ENCODE assay signal across 8 cellular contexts in the genomic region with DNA sequence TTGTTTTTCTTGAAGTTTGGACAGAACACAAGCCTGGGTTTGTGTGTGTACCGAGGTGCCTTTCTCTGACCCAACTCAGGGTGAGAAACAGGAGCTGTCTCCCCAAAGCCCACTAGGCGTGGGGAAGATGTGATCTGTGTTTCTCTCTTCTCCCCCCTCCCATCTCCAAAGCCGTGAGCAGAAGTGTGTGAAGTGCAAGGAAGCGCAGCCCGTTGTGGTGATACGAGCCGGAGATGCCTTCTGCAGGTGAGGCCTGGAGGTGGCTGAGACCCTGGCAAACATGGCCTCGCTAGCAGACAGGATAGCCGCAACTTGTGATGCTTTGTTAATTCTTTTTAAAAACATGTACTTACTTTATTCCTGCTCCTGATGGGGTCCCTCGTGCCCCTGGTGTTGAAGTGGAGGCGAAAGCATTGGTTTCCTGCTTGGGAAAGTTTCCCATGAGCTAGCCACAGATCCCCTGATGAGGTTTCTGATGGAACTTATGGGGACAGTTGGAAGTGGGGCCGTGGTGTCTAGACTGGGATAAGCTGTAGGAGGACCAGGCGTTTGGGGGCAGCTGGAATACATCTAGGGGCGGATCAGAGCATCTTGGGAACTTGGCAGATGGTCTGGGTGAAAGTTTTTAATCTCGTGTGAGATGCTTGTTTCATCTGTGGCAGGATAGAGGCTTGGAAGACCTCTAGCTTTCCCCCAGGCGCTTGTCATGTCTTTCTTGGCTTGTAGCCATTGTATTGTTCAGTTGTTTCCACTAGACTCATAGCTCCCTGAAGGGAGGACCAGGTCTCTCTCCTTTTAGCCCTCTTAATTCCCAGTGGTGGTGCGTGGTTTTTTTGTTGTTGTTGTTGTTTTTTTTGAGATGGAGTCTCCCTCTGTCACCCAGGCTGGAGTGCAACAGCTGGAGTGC. TPM values are rescaled to one million over a fixed set of nuclear protein-coding genes. Genes with fewer than 3 reads are reported as not detected.
DNase-seq lines count a peak whose midpoint lies in the region; ATAC-seq and TF ChIP-seq lines count a peak whose summit lies in the region.

No MANE protein-coding gene starts in this region.

- no peak for ATAC-seq in activated CD8-positive, alpha-beta memory T cell treated with anti-CD3 and anti-CD28 coated beads, Interleukin-2, amount 10 ng/mL, durations not matched to agents 7 days and 5 days
- ATAC-seq in HG03039 (IDR thresholded peaks at IDR 0.05; ENCODE audit: unreplicated experiment): no peak

- peak overlapping the region; percentile 77 for H3K4me3 Mint-ChIP-seq in activated CD8-positive, alpha-beta memory T cell treated with anti-CD3 and anti-CD28 coated beads, Interleukin-2, amount 10 ng/mL, durations not matched to agents 7 days and 5 days
- H3K4me3 Mint-ChIP-seq in activated T-helper 1 cell treated with anti-CD3 and anti-CD28 coated beads, Interleukin-12 subunit alpha, Interleukin-12 subunit beta, Interleukin-2, Interleukin-4 antibody, amounts not matched to agents 30 ng/mL and 10 ng/mL and 1 ng/mL, durations not matched to agents 14 hours and 24 hours and 36 hours: peak overlapping the region; percentile 86

- H3K27ac Mint-ChIP-seq in activated CD8-positive, alpha-beta memory T cell treated with anti-CD3 and anti-CD28 coated beads, Interleukin-2, amount 10 ng/mL, durations not matched to agents 7 days and 5 days: peak overlapping the region; percentile 48
- peak overlapping the region; percentile 71 for H3K27ac Mint-ChIP-seq in activated T-helper 1 cell treated with anti-CD3 and anti-CD28 coated beads, Interleukin-12 subunit alpha, Interleukin-12 subunit beta, Interleukin-2, Interleukin-4 antibody, amounts not matched to agents 30 ng/mL and 10 ng/mL and 1 ng/mL, durations not matched to agents 14 hours and 24 hours and 36 hours

- no peak for DNase-seq in activated CD8-positive, alpha-beta memory T cell treated with anti-CD3 and anti-CD28 coated beads, Interleukin-2, amount 10 ng/mL, durations not matched to agents 7 days and 5 days
- no peak for DNase-seq in activated CD8-positive, alpha-beta memory T cell treated with anti-CD3 and anti-CD28 coated beads, Interleukin-2, amount 50 U/mL, for 48 hours
- no peak for DNase-seq in activated T-helper 1 cell treated with anti-CD3 and anti-CD28 coated beads, Interleukin-12 subunit alpha, Interleukin-12 subunit beta, Interleukin-2, Interleukin-4 antibody, amounts not matched to agents 30 ng/mL and 10 ng/mL and 1 ng/mL, durations not matched to agents 14 hours and 24 hours and 36 hours (ENCODE audit: low spot score)
- no peak for DNase-seq in kidney epithelial cell (ENCODE audit: low read depth)
- DNase-seq in CD1c-positive myeloid dendritic cell (ENCODE audit: extremely low spot score): no peak
- DNase-seq in NCI-H1048 (lab: John Stamatoyannopoulos, UW): no peak

- no peaks in the 10 kb centered on the region for H3K9me3 Mint-ChIP-seq in activated CD8-positive, alpha-beta memory T cell treated with anti-CD3 and anti-CD28 coated beads, Interleukin-2, amount 10 ng/mL, durations not matched to agents 7 days and 5 days (ENCODE audit: low read depth)
- H3K9me3 Mint-ChIP-seq in activated T-helper 1 cell treated with anti-CD3 and anti-CD28 coated beads, Interleukin-12 subunit alpha, Interleukin-12 subunit beta, Interleukin-2, Interleukin-4 antibody, amounts not matched to agents 30 ng/mL and 10 ng/mL and 1 ng/mL, durations not matched to agents 14 hours and 24 hours and 36 hours: no peaks in the 10 kb centered on the region

- peak overlapping the region; percentile 8 for H3K27ac ChIP-seq in thymus (ENCODE audit: low read depth)

- WGBS in thymus: 47% methylated on average over 17 of the region's 17 CpGs

- peaks cover 32% of the 10 kb centered on the region for H3K4me1 ChIP-seq in thymus (ENCODE audit: control insufficient read depth, insufficient read depth, low read length)

- CTCF ChIA-PET in activated CD8-positive, alpha-beta memory T cell treated with anti-CD3 and anti-CD28 coated beads, Interleukin-2, amount 10 ng/mL, durations not matched to agents 7 days and 5 days (lab: Charles Lee): interaction anchor here (1.0 to 2.0 kb wide), 5 partner anchors 10 to 87 kb away, joined by 3 to 16 read pairs (median 5); no protein-coding TSS in a partner anchor

- H3K9me3 ChIP-seq in thymus (ENCODE audit: control insufficient read depth): no peaks in the 10 kb centered on the region

- H3K36me3 Mint-ChIP-seq in activated CD8-positive, alpha-beta memory T cell treated with anti-CD3 and anti-CD28 coated beads, Interleukin-2, amount 10 ng/mL, durations not matched to agents 7 days and 5 days: peaks cover 6% of the 10 kb centered on the region
- peaks cover 9% of the 10 kb centered on the region for H3K36me3 Mint-ChIP-seq in activated T-helper 1 cell treated with anti-CD3 and anti-CD28 coated beads, Interleukin-12 subunit alpha, Interleukin-12 subunit beta, Interleukin-2, Interleukin-4 antibody, amounts not matched to agents 30 ng/mL and 10 ng/mL and 1 ng/mL, durations not matched to agents 14 hours and 24 hours and 36 hours (ENCODE audit: low read depth)

- H3K36me3 ChIP-seq in kidney epithelial cell (ENCODE audit: control insufficient read depth, insufficient read depth, low read length) (no peaks in the 10 kb centered on the region), thymus (ENCODE audit: control insufficient read depth, insufficient read depth) (peaks cover 17% of the 10 kb centered on the region)

- no peaks in the 10 kb centered on the region for H3K27me3 ChIP-seq in kidney epithelial cell (ENCODE audit: control insufficient read depth, insufficient read depth, low read length)
- H3K27me3 ChIP-seq in thymus (ENCODE audit: control insufficient read depth, insufficient read depth): no peaks in the 10 kb centered on the region

- peak overlapping the region; percentile 98 for H3K4me3 ChIP-seq in kidney epithelial cell (ENCODE audit: low read depth, low read length)
- peak overlapping the region; percentile 99 for H3K4me3 ChIP-seq in thymus (ENCODE audit: low read length)

- no peaks in the 10 kb centered on the region for H3K27me3 Mint-ChIP-seq in activated CD8-positive, alpha-beta memory T cell treated with anti-CD3 and anti-CD28 coated beads, Interleukin-2, amount 10 ng/mL, durations not matched to agents 7 days and 5 days
- no peaks in the 10 kb centered on the region for H3K27me3 Mint-ChIP-seq in activated T-helper 1 cell treated with anti-CD3 and anti-CD28 coated beads, Interleukin-12 subunit alpha, Interleukin-12 subunit beta, Interleukin-2, Interleukin-4 antibody, amounts not matched to agents 30 ng/mL and 10 ng/mL and 1 ng/mL, durations not matched to agents 14 hours and 24 hours and 36 hours (ENCODE audit: insufficient read depth)

- intact Hi-C loops in activated T-helper 1 cell treated with anti-CD3 and anti-CD28 coated beads, Interleukin-12 subunit alpha, Interleukin-12 subunit beta, Interleukin-2, Interleukin-4 antibody, amounts not matched to agents 30 ng/mL and 10 ng/mL and 1 ng/mL, durations not matched to agents 14 hours and 24 hours and 36 hours (cut with micrococcal nuclease): loop anchor here (1.0 to 10.0 kb wide), 7 partner anchors 44 to 752 kb away; partner anchors contain the start of genes BANP, CYBA, MVD and TRAPPC2L

- TF ChIP-seq CTCF in kidney epithelial cell (IDR thresholded peaks at IDR 0.05; ENCODE audit: insufficient read depth, low read length, poor library complexity, severe bottlenecking): no peak

- peaks cover 38% of the 10 kb centered on the region for H3K4me1 Mint-ChIP-seq in activated CD8-positive, alpha-beta memory T cell treated with anti-CD3 and anti-CD28 coated beads, Interleukin-2, amount 10 ng/mL, durations not matched to agents 7 days and 5 days
- peaks cover 39% of the 10 kb centered on the region for H3K4me1 Mint-ChIP-seq in activated T-helper 1 cell treated with anti-CD3 and anti-CD28 coated beads, Interleukin-12 subunit alpha, Interleukin-12 subunit beta, Interleukin-2, Interleukin-4 antibody, amounts not matched to agents 30 ng/mL and 10 ng/mL and 1 ng/mL, durations not matched to agents 14 hours and 24 hours and 36 hours (ENCODE audit: low read depth)

RNA-seq across cellular contexts. Expression of gene CTU2, which starts 0.9 kb away (rescaled TPM):
- total RNA-seq in activated CD8-positive, alpha-beta memory T cell treated with anti-CD3 and anti-CD28 coated beads, Interleukin-2, amount 10 ng/mL, durations not matched to agents 7 days and 5 days: 10 to 100 TPM; 31.1 to 40.0 TPM
- 66.3 and 74.7 TPM in 2 replicates for total RNA-seq in activated T-helper 1 cell treated with anti-CD3 and anti-CD28 coated beads, Interleukin-12 subunit alpha, Interleukin-12 subunit beta, Interleukin-2, Interleukin-4 antibody, amounts not matched to agents 30 ng/mL and 10 ng/mL and 1 ng/mL, durations not matched to agents 14 hours and 24 hours and 36 hours
- 12.8 and 17.1 TPM in 2 replicates for total RNA-seq in kidney epithelial cell
- polyA plus RNA-seq in thymus: 18.6 TPM

RNA-seq across cellular contexts. Expression of gene RNF166, which starts 1.0 kb away (rescaled TPM):
- total RNA-seq in activated CD8-positive, alpha-beta memory T cell treated with anti-CD3 and anti-CD28 coated beads, Interleukin-2, amount 10 ng/mL, durations not matched to agents 7 days and 5 days: 100 to 1,000 TPM; 124 to 174 TPM
- total RNA-seq in activated T-helper 1 cell treated with anti-CD3 and anti-CD28 coated beads, Interleukin-12 subunit alpha, Interleukin-12 subunit beta, Interleukin-2, Interleukin-4 antibody, amounts not matched to agents 30 ng/mL and 10 ng/mL and 1 ng/mL, durations not matched to agents 14 hours and 24 hours and 36 hours: 42.4 and 45.0 TPM in 2 replicates
- 30.3 and 33.0 TPM in 2 replicates for total RNA-seq in kidney epithelial cell
- polyA plus RNA-seq in thymus: 144 TPM

RNA-seq across cellular contexts. Expression of gene SNAI3, which starts 20.9 kb away (rescaled TPM):
- total RNA-seq in activated CD8-positive, alpha-beta memory T cell treated with anti-CD3 and anti-CD28 coated beads, Interleukin-2, amount 10 ng/mL, durations not matched to agents 7 days and 5 days: 10 to 100 TPM in 1 of 2 experiments, 1 to 10 TPM in 1; 5.6 to 14.1 TPM
- total RNA-seq in activated T-helper 1 cell treated with anti-CD3 and anti-CD28 coated beads, Interleukin-12 subunit alpha, Interleukin-12 subunit beta, Interleukin-2, Interleukin-4 antibody, amounts not matched to agents 30 ng/mL and 10 ng/mL and 1 ng/mL, durations not matched to agents 14 hours and 24 hours and 36 hours: 1.8 and 2.4 TPM in 2 replicates
- 0.82 and 1.1 TPM in 2 replicates for total RNA-seq in kidney epithelial cell
- 2.9 TPM for polyA plus RNA-seq in thymus

RNA-seq across cellular contexts. Expression of gene MVD, which starts 44.3 kb away (rescaled TPM):
- 100 to 1,000 TPM; 112 to 134 TPM for total RNA-seq in activated CD8-positive, alpha-beta memory T cell treated with anti-CD3 and anti-CD28 coated beads, Interleukin-2, amount 10 ng/mL, durations not matched to agents 7 days and 5 days
- total RNA-seq in activated T-helper 1 cell treated with anti-CD3 and anti-CD28 coated beads, Interleukin-12 subunit alpha, Interleukin-12 subunit beta, Interleukin-2, Interleukin-4 antibody, amounts not matched to agents 30 ng/mL and 10 ng/mL and 1 ng/mL, durations not matched to agents 14 hours and 24 hours and 36 hours: 88.8 and 90.0 TPM in 2 replicates
- total RNA-seq in kidney epithelial cell: 102 TPM in 2 replicates
- polyA plus RNA-seq in thymus: 30.2 TPM

RNA-seq across cellular contexts. Expression of gene CYBA, which starts 56.4 kb away (rescaled TPM):
- total RNA-seq in activated CD8-positive, alpha-beta memory T cell treated with anti-CD3 and anti-CD28 coated beads, Interleukin-2, amount 10 ng/mL, durations not matched to agents 7 days and 5 days: 100 to 1,000 TPM; 461 to 494 TPM
- 218 and 219 TPM in 2 replicates for total RNA-seq in activated T-helper 1 cell treated with anti-CD3 and anti-CD28 coated beads, Interleukin-12 subunit alpha, Interleukin-12 subunit beta, Interleukin-2, Interleukin-4 antibody, amounts not matched to agents 30 ng/mL and 10 ng/mL and 1 ng/mL, durations not matched to agents 14 hours and 24 hours and 36 hours
- 734 and 1,005 TPM in 2 replicates for total RNA-seq in kidney epithelial cell
- 208 TPM for polyA plus RNA-seq in thymus
